Comparison of ENCODE assay signal across 15 cellular contexts in genomic region chr22:46299101-46299500, GRCh38. TPM values are rescaled to one million over a fixed set of nuclear protein-coding genes. Genes with fewer than 3 reads are reported as not detected.
A peak's percentile ranks its signal among the peaks of the same experiment; 100 is the strongest.
DNase-seq lines count a peak whose midpoint lies in the region; ATAC-seq lines count a peak whose summit lies in the region.
"Had no signal": no experiment of that assay in that cellular context is flagged by ENCODE, and none has a peak within 500 bp of the region (broad histone marks: within the 10 kb centered on the region; RNA-seq: fewer than 3 reads in every experiment).

No MANE protein-coding gene starts in this region.

- H3K27ac Mint-ChIP-seq in stimulated activated naive CD8-positive, alpha-beta T cell treated with anti-CD3 and anti-CD28 coated beads, Interleukin-15, Interleukin-2, amounts not matched to agents 100 ng/mL and 50 ng/mL, for 24 hours = no peak overlapping the region
- peak overlapping the region; percentile 16 for H3K27ac Mint-ChIP-seq in activated CD4-positive, alpha-beta memory T cell treated with anti-CD3 and anti-CD28 coated beads, Interleukin-2, amount 10 ng/mL, durations not matched to agents 7 days and 5 days
- H3K27ac Mint-ChIP-seq in immature natural killer cell = no peak overlapping the region

- H3K27me3 Mint-ChIP-seq in stimulated activated naive CD8-positive, alpha-beta T cell treated with anti-CD3 and anti-CD28 coated beads, Interleukin-15, Interleukin-2, amounts not matched to agents 100 ng/mL and 50 ng/mL, for 24 hours = no peaks in the 10 kb centered on the region
- no peaks in the 10 kb centered on the region for H3K27me3 Mint-ChIP-seq in activated CD4-positive, alpha-beta memory T cell treated with anti-CD3 and anti-CD28 coated beads, Interleukin-2, amount 10 ng/mL, durations not matched to agents 7 days and 5 days
- H3K27me3 Mint-ChIP-seq in immature natural killer cell (ENCODE audit: low read depth in 3 of 3) = peaks cover 8 to 13% (median 10%) of the 10 kb centered on the region in 3 donors

- no peak for DNase-seq in stimulated activated naive CD8-positive, alpha-beta T cell treated with anti-CD3 and anti-CD28 coated beads, Interleukin-15, Interleukin-2, amounts not matched to agents 100 U/mL and 50 U/mL, for 24 hours
- DNase-seq in activated CD4-positive, alpha-beta memory T cell treated with anti-CD3 and anti-CD28 coated beads, Interleukin-2, amount 10 ng/mL, durations not matched to agents 7 days and 5 days = no peak
- DNase-seq in immature natural killer cell (no peak), NCI-H446 (lab: John Stamatoyannopoulos, UW) (no peak), DMS153 (lab: John Stamatoyannopoulos, UW) (no peak), pons (ENCODE audit: low spot score) (no peak), HuH-7 (ENCODE audit: low spot score) (no peak)
- DNase-seq: dermis blood vessel endothelial cell, NCI-H1694, SHP77 treated with DMSO at 0.1 percent for 48 hours, substantia nigra, T-helper 9 cell had no signal

- ATAC-seq in stimulated activated naive CD8-positive, alpha-beta T cell treated with anti-CD3 and anti-CD28 coated beads, Interleukin-15, Interleukin-2, amounts not matched to agents 100 U/mL and 50 U/mL, for 24 hours = no peak

- H3K4me1 Mint-ChIP-seq in stimulated activated naive CD8-positive, alpha-beta T cell treated with anti-CD3 and anti-CD28 coated beads, Interleukin-15, Interleukin-2, amounts not matched to agents 100 ng/mL and 50 ng/mL, for 24 hours (ENCODE audit: low read depth) = peaks cover 34% of the 10 kb centered on the region
- peaks cover 68% of the 10 kb centered on the region for H3K4me1 Mint-ChIP-seq in activated CD4-positive, alpha-beta memory T cell treated with anti-CD3 and anti-CD28 coated beads, Interleukin-2, amount 10 ng/mL, durations not matched to agents 7 days and 5 days
- H3K4me1 Mint-ChIP-seq in immature natural killer cell = peaks cover 31% of the 10 kb centered on the region in 2 donors

- H3K9me3 Mint-ChIP-seq in stimulated activated naive CD8-positive, alpha-beta T cell treated with anti-CD3 and anti-CD28 coated beads, Interleukin-15, Interleukin-2, amounts not matched to agents 100 ng/mL and 50 ng/mL, for 24 hours = no peaks in the 10 kb centered on the region
- no peaks in the 10 kb centered on the region for H3K9me3 Mint-ChIP-seq in activated CD4-positive, alpha-beta memory T cell treated with anti-CD3 and anti-CD28 coated beads, Interleukin-2, amount 10 ng/mL, durations not matched to agents 7 days and 5 days
- H3K9me3 Mint-ChIP-seq in immature natural killer cell = peaks cover 0 to 1% (median 0%) of the 10 kb centered on the region in 6 donors

- POLR2A ChIA-PET in activated CD4-positive, alpha-beta memory T cell treated with anti-CD3 and anti-CD28 coated beads, Interleukin-2, amount 10 ng/mL, durations not matched to agents 7 days and 5 days (lab: Charles Lee) = interaction anchor here (0.8 to 6.4 kb wide), 2 partner anchors 9 to 171 kb away, joined by 3 to 29 read pairs; no protein-coding TSS in a partner anchor

- peak overlapping the region; percentile 59 for H3K4me3 Mint-ChIP-seq in stimulated activated naive CD8-positive, alpha-beta T cell treated with anti-CD3 and anti-CD28 coated beads, Interleukin-15, Interleukin-2, amounts not matched to agents 100 ng/mL and 50 ng/mL, for 24 hours
- H3K4me3 Mint-ChIP-seq in activated CD4-positive, alpha-beta memory T cell treated with anti-CD3 and anti-CD28 coated beads, Interleukin-2, amount 10 ng/mL, durations not matched to agents 7 days and 5 days = peak overlapping the region; percentile 88
- peak overlapping the region in 4 of 5 donors; percentile 50 to 66 (median 58) for H3K4me3 Mint-ChIP-seq in immature natural killer cell

- H3K36me3 Mint-ChIP-seq in stimulated activated naive CD8-positive, alpha-beta T cell treated with anti-CD3 and anti-CD28 coated beads, Interleukin-15, Interleukin-2, amounts not matched to agents 100 ng/mL and 50 ng/mL, for 24 hours (ENCODE audit: low read depth) = peaks cover 41% of the 10 kb centered on the region
- peaks cover 61% of the 10 kb centered on the region for H3K36me3 Mint-ChIP-seq in activated CD4-positive, alpha-beta memory T cell treated with anti-CD3 and anti-CD28 coated beads, Interleukin-2, amount 10 ng/mL, durations not matched to agents 7 days and 5 days (ENCODE audit: low read depth)
- peaks cover 0 to 4% (median 3%) of the 10 kb centered on the region in 3 donors for H3K36me3 Mint-ChIP-seq in immature natural killer cell

- CTCF ChIA-PET in activated CD4-positive, alpha-beta memory T cell treated with anti-CD3 and anti-CD28 coated beads, Interleukin-2, amount 10 ng/mL, durations not matched to agents 7 days and 5 days (lab: Charles Lee) = interaction anchor here (0.8 to 1.2 kb wide), 2 partner anchors 12 to 178 kb away, joined by 3 read pairs; no protein-coding TSS in a partner anchor

RNA-seq across cellular contexts. Expression of gene GTSE1, which starts 2.4 kb away (rescaled TPM):
- 10 to 100 TPM; 67.6 to 76.2 TPM for total RNA-seq in activated CD4-positive, alpha-beta memory T cell treated with anti-CD3 and anti-CD28 coated beads, Interleukin-2, amount 10 ng/mL, durations not matched to agents 7 days and 5 days
- under 1 TPM in 2 of 3 donors, not detected in 1; 0.50 to 0.71 TPM for polyA plus RNA-seq in immature natural killer cell

RNA-seq across cellular contexts. Expression of gene TTC38, which starts 31.3 kb away (rescaled TPM):
- total RNA-seq in activated CD4-positive, alpha-beta memory T cell treated with anti-CD3 and anti-CD28 coated beads, Interleukin-2, amount 10 ng/mL, durations not matched to agents 7 days and 5 days = 10 to 100 TPM; 17.8 to 20.7 TPM
- 100 to 1,000 TPM; 190 to 290 (median 205) TPM for polyA plus RNA-seq in immature natural killer cell

RNA-seq across cellular contexts. Expression of gene PKDREJ, which starts 36.0 kb away (rescaled TPM):
- not detected for total RNA-seq in activated CD4-positive, alpha-beta memory T cell treated with anti-CD3 and anti-CD28 coated beads, Interleukin-2, amount 10 ng/mL, durations not matched to agents 7 days and 5 days
- polyA plus RNA-seq in immature natural killer cell = under 1 TPM in 2 of 3 donors, not detected in 1; 0.20 to 0.59 TPM
- total RNA-seq: dermis blood vessel endothelial cell, lung microvascular endothelial cell, M059J had no signal

RNA-seq across cellular contexts. Expression of gene TRMU, which starts 36.4 kb away (rescaled TPM):
- total RNA-seq in activated CD4-positive, alpha-beta memory T cell treated with anti-CD3 and anti-CD28 coated beads, Interleukin-2, amount 10 ng/mL, durations not matched to agents 7 days and 5 days = 10 to 100 TPM; 66.8 to 71.7 TPM
- 10 to 100 TPM; 12.3 to 18.5 (median 16.8) TPM for polyA plus RNA-seq in immature natural killer cell

RNA-seq across cellular contexts. Expression of gene CDPF1, which starts 49.0 kb away (rescaled TPM):
- total RNA-seq in activated CD4-positive, alpha-beta memory T cell treated with anti-CD3 and anti-CD28 coated beads, Interleukin-2, amount 10 ng/mL, durations not matched to agents 7 days and 5 days = 10 to 100 TPM in 1 of 2 experiments, 1 to 10 TPM in 1; 9.6 to 11.8 TPM
- polyA plus RNA-seq in immature natural killer cell = 10 to 100 TPM; 23.2 to 32.8 (median 23.7) TPM
